ENCODE assay signal across 8 cellular contexts in the genomic region with DNA sequence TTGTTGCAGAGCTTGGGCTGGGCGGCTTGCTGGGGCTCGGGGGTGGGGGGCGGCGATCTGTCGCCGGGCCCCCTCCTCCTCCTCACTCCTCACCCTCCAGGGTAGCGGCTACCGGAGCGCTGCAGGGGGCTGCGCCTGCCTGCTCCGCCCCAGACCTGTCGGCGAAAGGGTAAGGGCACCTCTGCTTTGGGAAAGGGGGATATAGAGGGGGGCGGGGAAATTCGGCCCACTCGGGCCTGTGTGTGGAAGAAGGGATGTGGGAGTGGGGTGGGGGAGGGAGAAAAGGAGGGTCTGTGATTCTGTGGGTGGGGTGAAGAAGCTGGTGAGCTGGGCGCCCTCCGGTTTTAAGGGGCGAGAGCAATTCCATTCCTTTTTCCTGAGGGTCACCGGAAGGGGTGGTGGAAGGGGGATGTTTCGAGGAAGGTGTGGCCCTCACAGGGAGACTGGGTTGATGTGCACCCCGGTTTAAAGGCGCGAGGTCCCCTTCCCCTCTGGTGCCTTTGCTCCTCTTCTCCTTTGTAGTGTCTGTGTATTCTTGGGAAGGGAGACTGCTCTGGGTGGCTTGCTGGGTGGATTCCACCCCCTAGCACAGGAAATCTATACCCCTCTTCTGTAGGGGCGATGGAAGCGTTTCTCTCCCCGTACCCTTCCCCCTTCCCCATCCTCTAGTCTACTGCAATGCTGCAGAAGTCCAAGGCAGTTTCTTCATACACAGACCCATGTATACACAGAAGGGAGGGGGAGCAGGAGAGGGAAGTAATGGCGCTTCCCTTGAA. TPM values are rescaled to one million over a fixed set of nuclear protein-coding genes. Genes with fewer than 3 reads are reported as not detected.
DNase-seq lines count a peak whose midpoint lies in the region; ATAC-seq and TF ChIP-seq lines count a peak whose summit lies in the region.

No MANE protein-coding gene starts in this region.

- TF ChIP-seq CTCF in HCT116 (IDR thresholded peaks at IDR 0.05 in 2 of 3, conservative IDR thresholded peaks at IDR 0.05 in 1 of 3; ENCODE audit: borderline replicate concordance in 1 of 3, insufficient read depth in 1 of 3, low read depth in 2 of 3, low read length in 2 of 3) (no peak), left ventricle myocardium inferior (IDR thresholded peaks at IDR 0.05; ENCODE audit: borderline replicate concordance) (no peak)

- no peaks in the 10 kb centered on the region; the same call in 1 of the 2 replicates for H4K20me1 ChIP-seq in HCT116 (ENCODE audit: insufficient read depth)

- H3K9ac ChIP-seq in HCT116 (ENCODE audit: low read length), result peak overlapping the region; percentile 89

- H3K4me1 Mint-ChIP-seq in activated naive CD8-positive, alpha-beta T cell treated with anti-CD3 and anti-CD28 coated beads for 36 hours, result peaks cover 34% of the 10 kb centered on the region

- no peak for TF ChIP-seq POLR2A in HCT116 (IDR thresholded peaks at IDR 0.05; ENCODE audit: borderline replicate concordance, extremely low read depth, insufficient read depth, insufficient read length)

- H3K4me1 ChIP-seq in HCT116 (ENCODE audit: control insufficient read depth in 1 of 2, insufficient read depth in 2 of 2, low read length in 2 of 2) (peaks cover 5 to 9% of the 10 kb centered on the region in 2 experiments; a peak in 3 of 4 replicates), left ventricle myocardium inferior (peaks cover 52% of the 10 kb centered on the region)

- POLR2A ChIA-PET in HCT116 (lab: Charles Lee), result interaction anchor here (0.6 to 1.4 kb wide), 5 partner anchors 10 to 22 kb away, joined by 3 to 5 read pairs (median 3); no protein-coding TSS in a partner anchor

- H3K4me3 ChIP-seq in HCT116 (replicated peaks in 1 of 2; ENCODE audit: low read depth in 1 of 2, low read length in 2 of 2) (peak overlapping the region; percentile 73 to 79), left ventricle myocardium inferior (peak overlapping the region; percentile 86)

- peak; percentile 40 for DNase-seq in EL
- DNase-seq in HCT116 (ENCODE audit: low read depth, low spot score), result no peak
- peak; percentile 49 for DNase-seq in NCI-H82 treated with DMSO at 0.1 percent for 48 hours (lab: John Stamatoyannopoulos, UW; ENCODE audit: unreplicated experiment)
- peak; percentile 6 for DNase-seq in activated naive CD8-positive, alpha-beta T cell treated with anti-CD3 and anti-CD28 coated beads for 36 hours
- DNase-seq in left ventricle myocardium inferior, result peak; percentile 22
- DNase-seq in pons (ENCODE audit: low spot score), result peak; percentile 61
- DNase-seq in stimulated activated naive CD4-positive, alpha-beta T cell treated with Interleukin-2 at 50 U/mL for 16 hours (lab: John Stamatoyannopoulos, UW), result no peak
- no peak for DNase-seq in epidermal melanocyte (ENCODE audit: insufficient read length, low spot score)

- H3K27me3 ChIP-seq in HCT116 (ENCODE audit: insufficient read depth, low read length) (no peaks in the 10 kb centered on the region), left ventricle myocardium inferior (ENCODE audit: low read depth) (no peaks in the 10 kb centered on the region)

- no peak for TF ChIP-seq RAD21 in HCT116 (IDR thresholded peaks at IDR 0.05; ENCODE audit: low read depth)

- peak overlapping the region; percentile 89 for H3K27ac Mint-ChIP-seq in activated naive CD8-positive, alpha-beta T cell treated with anti-CD3 and anti-CD28 coated beads for 36 hours

- peak overlapping the region; percentile 90 for H3K4me2 ChIP-seq in HCT116 (ENCODE audit: low read length)

- H3K9me3 Mint-ChIP-seq in activated naive CD8-positive, alpha-beta T cell treated with anti-CD3 and anti-CD28 coated beads for 36 hours, result no peaks in the 10 kb centered on the region

- no peaks in the 10 kb centered on the region for H3K36me3 ChIP-seq in HCT116 (ENCODE audit: control insufficient read depth in 1 of 2, insufficient read depth in 2 of 2, low read length in 2 of 2)
- no peaks in the 10 kb centered on the region for H3K36me3 ChIP-seq in left ventricle myocardium inferior

- CTCF ChIA-PET in HCT116 (lab: Charles Lee), result interaction anchor here (1.6 kb wide), 1 partner anchor 21 kb away, joined by 6 read pairs; no protein-coding TSS in a partner anchor

- H3K9me2 ChIP-seq in HCT116 (ENCODE audit: insufficient read depth), result no peaks in the 10 kb centered on the region

- TSS peak; percentile 61 for BruUV-seq in HCT116 (replicated peaks; lab: Mats Ljungman, UMichigan)

- no peak overlapping the region for H2AFZ ChIP-seq in HCT116 (ENCODE audit: low read depth, low read length, poor library complexity, severe bottlenecking)

- peak overlapping the region; percentile 96 for H3K4me3 Mint-ChIP-seq in activated naive CD8-positive, alpha-beta T cell treated with anti-CD3 and anti-CD28 coated beads for 36 hours

- H3K9me3 ChIP-seq in HCT116 (ENCODE audit: control insufficient read depth in 1 of 2, insufficient read depth in 1 of 2, low read depth in 1 of 2, low read length in 2 of 2) (no peaks in the 10 kb centered on the region), left ventricle myocardium inferior (replicated peaks) (no peaks in the 10 kb centered on the region)

- H3K27ac ChIP-seq in HCT116 (ENCODE audit: low read depth, low read length), result peak overlapping the region; percentile 91
- peak overlapping the region; percentile 97 for H3K27ac ChIP-seq in left ventricle myocardium inferior (replicated peaks)

- no peaks in the 10 kb centered on the region for H3K27me3 Mint-ChIP-seq in activated naive CD8-positive, alpha-beta T cell treated with anti-CD3 and anti-CD28 coated beads for 36 hours

- H3K36me3 Mint-ChIP-seq in activated naive CD8-positive, alpha-beta T cell treated with anti-CD3 and anti-CD28 coated beads for 36 hours, result peaks cover 22% of the 10 kb centered on the region

- peaks cover 53% of the 10 kb centered on the region for H3K79me2 ChIP-seq in HCT116 (ENCODE audit: insufficient read depth, low read length)

- RAD21 ChIA-PET in HCT116 (lab: Charles Lee; ENCODE audit: low non-redundant PET in 1 of 2, low total read pairs in 2 of 2, uncharacterized antibody in 2 of 2, unreplicated experiment in 2 of 2), result no interaction called here

- ATAC-seq in HCT116, result peak; percentile 43

- intact Hi-C loops in HCT116 (cut with micrococcal nuclease), result no loop called here
- intact Hi-C loops in left ventricle myocardium inferior (cut with micrococcal nuclease), result no loop called here

TF ChIP-seq in HCT116, 20 proteins besides CTCF, POLR2A, EP300 and RAD21 (continues in another document):
- TF ChIP-seq SP1 (IDR thresholded peaks at IDR 0.05; ENCODE audit: low read depth), result no peak
- TF ChIP-seq TCF7L2 (IDR thresholded peaks at IDR 0.05; ENCODE audit: borderline replicate concordance, extremely low read depth, insufficient read depth, insufficient read length), result no peak
- TF ChIP-seq ELF1 (IDR thresholded peaks at IDR 0.05; ENCODE audit: borderline replicate concordance, low read depth), result no peak
- TF ChIP-seq, protein P1, sequence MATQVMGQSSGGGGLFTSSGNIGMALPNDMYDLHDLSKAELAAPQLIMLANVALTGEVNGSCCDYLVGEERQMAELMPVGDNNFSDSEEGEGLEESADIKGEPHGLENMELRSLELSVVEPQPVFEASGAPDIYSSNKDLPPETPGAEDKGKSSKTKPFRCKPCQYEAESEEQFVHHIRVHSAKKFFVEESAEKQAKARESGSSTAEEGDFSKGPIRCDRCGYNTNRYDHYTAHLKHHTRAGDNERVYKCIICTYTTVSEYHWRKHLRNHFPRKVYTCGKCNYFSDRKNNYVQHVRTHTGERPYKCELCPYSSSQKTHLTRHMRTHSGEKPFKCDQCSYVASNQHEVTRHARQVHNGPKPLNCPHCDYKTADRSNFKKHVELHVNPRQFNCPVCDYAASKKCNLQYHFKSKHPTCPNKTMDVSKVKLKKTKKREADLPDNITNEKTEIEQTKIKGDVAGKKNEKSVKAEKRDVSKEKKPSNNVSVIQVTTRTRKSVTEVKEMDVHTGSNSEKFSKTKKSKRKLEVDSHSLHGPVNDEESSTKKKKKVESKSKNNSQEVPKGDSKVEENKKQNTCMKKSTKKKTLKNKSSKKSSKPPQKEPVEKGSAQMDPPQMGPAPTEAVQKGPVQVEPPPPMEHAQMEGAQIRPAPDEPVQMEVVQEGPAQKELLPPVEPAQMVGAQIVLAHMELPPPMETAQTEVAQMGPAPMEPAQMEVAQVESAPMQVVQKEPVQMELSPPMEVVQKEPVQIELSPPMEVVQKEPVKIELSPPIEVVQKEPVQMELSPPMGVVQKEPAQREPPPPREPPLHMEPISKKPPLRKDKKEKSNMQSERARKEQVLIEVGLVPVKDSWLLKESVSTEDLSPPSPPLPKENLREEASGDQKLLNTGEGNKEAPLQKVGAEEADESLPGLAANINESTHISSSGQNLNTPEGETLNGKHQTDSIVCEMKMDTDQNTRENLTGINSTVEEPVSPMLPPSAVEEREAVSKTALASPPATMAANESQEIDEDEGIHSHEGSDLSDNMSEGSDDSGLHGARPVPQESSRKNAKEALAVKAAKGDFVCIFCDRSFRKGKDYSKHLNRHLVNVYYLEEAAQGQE (IDR thresholded peaks at IDR 0.05; ENCODE audit: low read depth), result no peak
- TF ChIP-seq, protein P2, sequence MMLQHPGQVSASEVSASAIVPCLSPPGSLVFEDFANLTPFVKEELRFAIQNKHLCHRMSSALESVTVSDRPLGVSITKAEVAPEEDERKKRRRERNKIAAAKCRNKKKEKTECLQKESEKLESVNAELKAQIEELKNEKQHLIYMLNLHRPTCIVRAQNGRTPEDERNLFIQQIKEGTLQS (IDR thresholded peaks at IDR 0.05), result no peak
- no peak for TF ChIP-seq POLR2AphosphoS5 (IDR thresholded peaks at IDR 0.05; ENCODE audit: low read depth, low read length)
- TF ChIP-seq, protein P3, sequence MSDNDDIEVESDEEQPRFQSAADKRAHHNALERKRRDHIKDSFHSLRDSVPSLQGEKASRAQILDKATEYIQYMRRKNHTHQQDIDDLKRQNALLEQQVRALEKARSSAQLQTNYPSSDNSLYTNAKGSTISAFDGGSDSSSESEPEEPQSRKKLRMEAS (IDR thresholded peaks at IDR 0.05), result no peak
- TF ChIP-seq CEBPB (IDR thresholded peaks at IDR 0.05; ENCODE audit: low read depth), result no peak
- TF ChIP-seq FOSL1 (IDR thresholded peaks at IDR 0.05; ENCODE audit: low read depth), result no peak
- no peak for TF ChIP-seq CBX3 (IDR thresholded peaks at IDR 0.05; ENCODE audit: low read depth)
- no peak for TF ChIP-seq SIN3A (IDR thresholded peaks at IDR 0.05; ENCODE audit: low read depth)
- no peak for TF ChIP-seq EZH2 (IDR thresholded peaks at IDR 0.05)
- TF ChIP-seq SRF (IDR thresholded peaks at IDR 0.05; ENCODE audit: low read depth), result no peak
- TF ChIP-seq ZFX (IDR thresholded peaks at IDR 0.05), result no peak

RNA-seq across cellular contexts. Expression of a gene that starts 0.9 kb away (rescaled TPM):
- total RNA-seq in HCT116 (2021; ENCODE audit: unreplicated experiment) (56.3 TPM), left ventricle myocardium inferior (50.7 TPM)
- 9.2 and 10.6 TPM in 2 replicates for polyA plus RNA-seq in HCT116 (2012)
- total RNA-seq in activated naive CD8-positive, alpha-beta T cell treated with anti-CD3 and anti-CD28 coated beads for 36 hours, result 10 to 100 TPM; 20.8 to 25.8 TPM

Comparison
In these comparisons a context has a peak if more than half of its experiments do, and no peak if none do; other contexts are left out.
1. DNase-seq: peak in EL (single experiment), NCI-H82 treated with DMSO at 0.1 percent for 48 hours (single experiment), activated naive CD8-positive, alpha-beta T cell treated with anti-CD3 and anti-CD28 coated beads for 36 hours (single experiment), left ventricle myocardium inferior (single experiment) and pons (single experiment); none in HCT116 (single experiment), stimulated activated naive CD4-positive, alpha-beta T cell treated with Interleukin-2 at 50 U/mL for 16 hours (single experiment) and epidermal melanocyte (single experiment).